In genomic region chr4:176137626-176138025, GRCh38 we compare ENCODE assay signal across 24 cellular contexts. TPM values are rescaled to one million over a fixed set of nuclear protein-coding genes. Genes with fewer than 3 reads are reported as not detected.
A peak's percentile ranks its signal among the peaks of the same experiment; 100 is the strongest.
DNase-seq lines count a peak whose midpoint lies in the region; ATAC-seq and TF ChIP-seq lines count a peak whose summit lies in the region.
"Had no signal": no experiment of that assay in that cellular context is flagged by ENCODE, and none has a peak within 500 bp of the region (broad histone marks: within the 10 kb centered on the region; RNA-seq: fewer than 3 reads in every experiment).

No MANE protein-coding gene starts in this region.

- CTCF ChIA-PET in OCI-LY7 (lab: Charles Lee; ENCODE audit: unreplicated experiment) = no interaction called here
- CTCF ChIA-PET in activated CD8-positive, alpha-beta memory T cell treated with anti-CD3 and anti-CD28 coated beads, Interleukin-2, amount 10 ng/mL, durations not matched to agents 7 days and 5 days (lab: Charles Lee) = interaction anchor here (0.6 kb wide), 1 partner anchor 143 kb away, joined by 3 read pairs; no protein-coding TSS in a partner anchor

- intact Hi-C loops in OCI-LY7 (cut with micrococcal nuclease; ENCODE audit: unreplicated experiment) = no loop called here

- no peaks in the 10 kb centered on the region for H3K9me3 Mint-ChIP-seq in activated CD8-positive, alpha-beta memory T cell treated with anti-CD3 and anti-CD28 coated beads, Interleukin-2, amount 10 ng/mL, durations not matched to agents 7 days and 5 days (ENCODE audit: low read depth)
- H3K9me3 Mint-ChIP-seq: activated CD4-positive, alpha-beta T cell treated with anti-CD3 and anti-CD28 coated beads, Interleukin-2, amount 10 ng/mL, durations not matched to agents 24 days and 14 days; endodermal cell; H9; type B pancreatic cell had no signal

- POLR2A ChIA-PET in OCI-LY7 (lab: Charles Lee) = interaction anchor here (0.6 kb wide), 1 partner anchor 947 kb away, joined by 3 read pairs; no protein-coding TSS in a partner anchor

- no peaks in the 10 kb centered on the region for H3K79me2 ChIP-seq in OCI-LY7 (ENCODE audit: insufficient read depth, low read depth, low read length)

- H3K4me1 Mint-ChIP-seq in activated CD8-positive, alpha-beta memory T cell treated with anti-CD3 and anti-CD28 coated beads, Interleukin-2, amount 10 ng/mL, durations not matched to agents 7 days and 5 days = no peaks in the 10 kb centered on the region
- H3K4me1 Mint-ChIP-seq: activated CD4-positive, alpha-beta T cell treated with anti-CD3 and anti-CD28 coated beads, Interleukin-2, amount 10 ng/mL, durations not matched to agents 24 days and 14 days; endodermal cell had no signal

- no TSS peak for BruUV-seq in OCI-LY7 (replicated peaks; lab: Mats Ljungman, UMichigan)

- no peaks in the 10 kb centered on the region for H3K36me3 ChIP-seq in OCI-LY7 (ENCODE audit: insufficient read depth, low read length)
- H3K36me3 ChIP-seq: BE2C, left lung had no signal

- H3K27me3 Mint-ChIP-seq in activated CD8-positive, alpha-beta memory T cell treated with anti-CD3 and anti-CD28 coated beads, Interleukin-2, amount 10 ng/mL, durations not matched to agents 7 days and 5 days = peaks cover 11% of the 10 kb centered on the region
- H3K27me3 Mint-ChIP-seq: activated CD4-positive, alpha-beta T cell treated with anti-CD3 and anti-CD28 coated beads, Interleukin-2, amount 10 ng/mL, durations not matched to agents 24 days and 14 days; progenitor cell of endocrine pancreas; type B pancreatic cell had no signal

- no peak overlapping the region for H3K27ac ChIP-seq in OCI-LY7 (ENCODE audit: low read depth, low read length, poor library complexity, severe bottlenecking)
- no peak overlapping the region for H3K27ac ChIP-seq in substantia nigra (ENCODE audit: low read depth, low read length, poor library complexity, severe bottlenecking)
- H3K27ac ChIP-seq: left lung had no signal

- H4K20me1 ChIP-seq in OCI-LY7 (ENCODE audit: insufficient read depth, low read length) = no peaks in the 10 kb centered on the region

- peak; percentile 28 for DNase-seq in EL
- peak; percentile 45 for DNase-seq in M059J (ENCODE audit: low read depth)
- DNase-seq in choroid plexus epithelial cell (ENCODE audit: low read depth) = peak; percentile 12
- peak; percentile 47 for DNase-seq in kidney tubule cell (ENCODE audit: low spot score)
- DNase-seq in OCI-LY7 (ENCODE audit: low spot score) = no peak
- no peak for DNase-seq in SHP77 (lab: John Stamatoyannopoulos, UW)
- no peak for DNase-seq in substantia nigra (lab: John Stamatoyannopoulos, UW)
- no peak for DNase-seq in activated CD8-positive, alpha-beta memory T cell treated with anti-CD3 and anti-CD28 coated beads, Interleukin-2, amount 10 ng/mL, durations not matched to agents 7 days and 5 days
- DNase-seq: activated CD4-positive, alpha-beta T cell treated with anti-CD3 and anti-CD28 coated beads, Interleukin-2, amount 10 ng/mL, durations not matched to agents 24 days and 14 days; activated gamma-delta T cell; amniotic stem cell; BE2C; endodermal cell; H9; left lung; NCI-H1048; NCI-H2029 treated with DMSO at 0.1 percent for 48 hours; NCI-H446 treated with DMSO at 0.1 percent for 48 hours; stimulated activated naive CD8-positive, alpha-beta T cell treated with anti-CD3 and anti-CD28 coated beads, Interleukin-15, Interleukin-2, amounts not matched to agents 100 U/mL and 50 U/mL, for 24 hours had no signal

- no peaks in the 10 kb centered on the region for H3K9me3 ChIP-seq in OCI-LY7 (ENCODE audit: low read length)
- H3K9me3 ChIP-seq: BE2C, left lung had no signal

- TF ChIP-seq CTCF in choroid plexus epithelial cell (conservative IDR thresholded peaks at IDR 0.05; ENCODE audit: low read depth, low read length) (no peak), OCI-LY7 (conservative IDR thresholded peaks at IDR 0.05; ENCODE audit: low read length) (no peak)

- H3K9me2 ChIP-seq in OCI-LY7 (ENCODE audit: insufficient read depth, low read length) = no peaks in the 10 kb centered on the region

- ATAC-seq in activated CD8-positive, alpha-beta memory T cell treated with anti-CD3 and anti-CD28 coated beads, Interleukin-2, amount 10 ng/mL, durations not matched to agents 7 days and 5 days = no peak
- ATAC-seq: K562; left lung; stimulated activated naive CD8-positive, alpha-beta T cell treated with anti-CD3 and anti-CD28 coated beads, Interleukin-15, Interleukin-2, amounts not matched to agents 100 U/mL and 50 U/mL, for 24 hours had no signal

- no peak overlapping the region for H3K27ac Mint-ChIP-seq in activated CD8-positive, alpha-beta memory T cell treated with anti-CD3 and anti-CD28 coated beads, Interleukin-2, amount 10 ng/mL, durations not matched to agents 7 days and 5 days
- H3K27ac Mint-ChIP-seq: activated CD4-positive, alpha-beta T cell treated with anti-CD3 and anti-CD28 coated beads, Interleukin-2, amount 10 ng/mL, durations not matched to agents 24 days and 14 days; endodermal cell; H9; progenitor cell of endocrine pancreas; type B pancreatic cell had no signal

- no peak overlapping the region for H2AFZ ChIP-seq in OCI-LY7 (ENCODE audit: low read length)

- H3K36me3 Mint-ChIP-seq in activated CD8-positive, alpha-beta memory T cell treated with anti-CD3 and anti-CD28 coated beads, Interleukin-2, amount 10 ng/mL, durations not matched to agents 7 days and 5 days = no peaks in the 10 kb centered on the region
- H3K36me3 Mint-ChIP-seq: type B pancreatic cell had no signal

- H3K4me3 ChIP-seq in choroid plexus epithelial cell (ENCODE audit: low read depth, low read length) = no peak overlapping the region
- no peak overlapping the region for H3K4me3 ChIP-seq in OCI-LY7 (ENCODE audit: low read depth, low read length, poor library complexity, severe bottlenecking)
- H3K4me3 ChIP-seq: K562, left lung had no signal

- no peaks in the 10 kb centered on the region for H3K4me1 ChIP-seq in OCI-LY7 (ENCODE audit: insufficient read depth, low read length, poor library complexity, severe bottlenecking)
- H3K4me1 ChIP-seq: BE2C, left lung had no signal

- H3K4me2 ChIP-seq in OCI-LY7 (ENCODE audit: low read length) = no peak overlapping the region

- H3K4me3 Mint-ChIP-seq in activated CD8-positive, alpha-beta memory T cell treated with anti-CD3 and anti-CD28 coated beads, Interleukin-2, amount 10 ng/mL, durations not matched to agents 7 days and 5 days = no peak overlapping the region
- H3K4me3 Mint-ChIP-seq: activated CD4-positive, alpha-beta T cell treated with anti-CD3 and anti-CD28 coated beads, Interleukin-2, amount 10 ng/mL, durations not matched to agents 24 days and 14 days; endodermal cell; H9; type B pancreatic cell had no signal

RNA-seq across cellular contexts. Expression of gene SPATA4, which starts 57.8 kb away (rescaled TPM):
- total RNA-seq in M059J (2014; rRNA removed; shearing (Covaris generic)) = 0.12 TPM in 1 of 2 replicates, not detected in the other
- total RNA-seq in OCI-LY7 (2014; rRNA removed; shearing (Covaris generic)) = not detected in 2 replicates
- not detected in 2 replicates for total RNA-seq in OCI-LY7 (2022)
- not detected for total RNA-seq in activated CD8-positive, alpha-beta memory T cell treated with anti-CD3 and anti-CD28 coated beads, Interleukin-2, amount 10 ng/mL, durations not matched to agents 7 days and 5 days
- total RNA-seq: activated CD4-positive, alpha-beta T cell treated with anti-CD3 and anti-CD28 coated beads, Interleukin-2, amount 10 ng/mL, durations not matched to agents 24 days and 14 days; endodermal cell; G401; H9; K562; mononuclear cell had no signal

Comparison
In these comparisons a context has a peak if more than half of its experiments do, and no peak if none do; other contexts are left out.
1. DNase-seq: peak in EL (single experiment), M059J (single experiment), choroid plexus epithelial cell (single experiment) and kidney tubule cell (single experiment); none in OCI-LY7 (single experiment), SHP77 (0 of 2), substantia nigra (0 of 49) and activated CD8-positive, alpha-beta memory T cell treated with anti-CD3 and anti-CD28 coated beads, Interleukin-2, amount 10 ng/mL, durations not matched to agents 7 days and 5 days (single experiment).